In genomic region chr6:14366315-14366714, GRCh38 we compare ENCODE assay signal across 29 cellular contexts.
"Had no signal": no experiment of that assay in that cellular context is flagged by ENCODE, and none has a peak within 500 bp of the region (broad histone marks: within the 10 kb centered on the region; RNA-seq: fewer than 3 reads in every experiment).

No MANE protein-coding gene starts in this region.

- H3K4me1 Mint-ChIP-seq: neural crest cell had no signal

- H3K36me3 Mint-ChIP-seq: naive B cell; naive thymus-derived CD8-positive, alpha-beta T cell; natural killer cell treated with Interleukin-12 subunit alpha and Interleukin-12 subunit beta and Interleukin-15 and Interleukin-18, amount 100 ng/mL, for 72 hours; stimulated activated effector memory CD8-positive, alpha-beta T cell treated with anti-CD3 and anti-CD28 coated beads, Interleukin-12 subunit alpha, Interleukin-12 subunit beta, amount 100 ng/mL, for 72 hours; type B pancreatic cell had no signal

- FAIRE-seq: pancreas had no signal

- H3K4me3 ChIP-seq: pancreas, prostate gland, right lobe of liver, sigmoid colon, skin epidermis, suprapubic skin, testis, tibial artery, transverse colon, upper lobe of right lung, uterus had no signal

- H3K27me3 ChIP-seq: neutrophil, pancreas, right lobe of liver, sigmoid colon, suprapubic skin, testis, tibial artery, transverse colon, upper lobe of right lung, uterus had no signal

- H3K9me3 Mint-ChIP-seq: naive B cell; naive thymus-derived CD8-positive, alpha-beta T cell; natural killer cell treated with Interleukin-12 subunit alpha and Interleukin-12 subunit beta and Interleukin-15 and Interleukin-18, amount 100 ng/mL, for 72 hours; nephron progenitor cell; neural crest cell; stimulated activated effector memory CD8-positive, alpha-beta T cell treated with anti-CD3 and anti-CD28 coated beads, Interleukin-12 subunit alpha, Interleukin-12 subunit beta, amount 100 ng/mL, for 72 hours; stimulated activated naive B cell treated with anti-CD40 and anti-IgM and Interleukin-4, amounts not matched to agents 10 μg/mL and 1 μg/mL and 100 μg/mL, for 72 hours; stimulated activated naive CD8-positive, alpha-beta T cell treated with anti-CD3 and anti-CD28 coated beads, Interleukin-15, Interleukin-2, amounts not matched to agents 100 ng/mL and 50 ng/mL, for 24 hours; type B pancreatic cell had no signal

- H3K27me3 Mint-ChIP-seq: naive B cell; naive thymus-derived CD8-positive, alpha-beta T cell; stimulated activated naive B cell treated with anti-CD40 and anti-IgM and Interleukin-4, amounts not matched to agents 10 μg/mL and 1 μg/mL and 100 μg/mL, for 72 hours; stimulated activated naive CD8-positive, alpha-beta T cell treated with anti-CD3 and anti-CD28 coated beads, Interleukin-15, Interleukin-2, amounts not matched to agents 100 ng/mL and 50 ng/mL, for 24 hours had no signal

- H3K27ac Mint-ChIP-seq: naive thymus-derived CD8-positive, alpha-beta T cell; natural killer cell treated with Interleukin-12 subunit alpha and Interleukin-12 subunit beta and Interleukin-15 and Interleukin-18, amount 100 ng/mL, for 72 hours; nephron progenitor cell; stimulated activated effector memory CD8-positive, alpha-beta T cell treated with anti-CD3 and anti-CD28 coated beads, Interleukin-12 subunit alpha, Interleukin-12 subunit beta, amount 100 ng/mL, for 72 hours; stimulated activated naive B cell treated with anti-CD40 and anti-IgM and Interleukin-4, amounts not matched to agents 10 μg/mL and 1 μg/mL and 100 μg/mL, for 72 hours; stimulated activated naive CD8-positive, alpha-beta T cell treated with anti-CD3 and anti-CD28 coated beads, Interleukin-15, Interleukin-2, amounts not matched to agents 100 ng/mL and 50 ng/mL, for 24 hours; type B pancreatic cell had no signal

- H3K4me1 ChIP-seq: pancreas, prostate gland, suprapubic skin, testis, transverse colon, uterus had no signal

- ATAC-seq: naive thymus-derived CD8-positive, alpha-beta T cell; natural killer cell treated with Interleukin-12 subunit alpha and Interleukin-12 subunit beta and Interleukin-15 and Interleukin-18, amount 100 ng/mL, for 72 hours; pancreas; stimulated activated effector memory CD8-positive, alpha-beta T cell treated with anti-CD3 and anti-CD28 coated beads, Interleukin-12 subunit alpha, Interleukin-12 subunit beta, amount 100 ng/mL, for 72 hours; stimulated activated naive B cell treated with anti-CD40 and anti-IgM and Interleukin-4, amounts not matched to agents 10 μg/mL and 1 μg/mL and 100 μg/mL, for 72 hours; upper lobe of right lung had no signal

- H3K4me3 Mint-ChIP-seq: naive B cell; naive thymus-derived CD8-positive, alpha-beta T cell; natural killer cell treated with Interleukin-12 subunit alpha and Interleukin-12 subunit beta and Interleukin-15 and Interleukin-18, amount 100 ng/mL, for 72 hours; nephron progenitor cell; neural crest cell; stimulated activated effector memory CD8-positive, alpha-beta T cell treated with anti-CD3 and anti-CD28 coated beads, Interleukin-12 subunit alpha, Interleukin-12 subunit beta, amount 100 ng/mL, for 72 hours; stimulated activated naive B cell treated with anti-CD40 and anti-IgM and Interleukin-4, amounts not matched to agents 10 μg/mL and 1 μg/mL and 100 μg/mL, for 72 hours; stimulated activated naive CD8-positive, alpha-beta T cell treated with anti-CD3 and anti-CD28 coated beads, Interleukin-15, Interleukin-2, amounts not matched to agents 100 ng/mL and 50 ng/mL, for 24 hours; type B pancreatic cell had no signal

- DNase-seq: naive B cell; naive thymus-derived CD8-positive, alpha-beta T cell; nephron progenitor cell; nucleus accumbens; pancreas; right cardiac atrium; sigmoid colon; stimulated activated CD4-positive, alpha-beta T cell treated with anti-CD3 and anti-CD28 coated beads, Interleukin-15, amount 100 ng/mL, for 24 hours; stimulated activated CD4-positive, alpha-beta T cell treated with anti-CD3 and anti-CD28 coated beads, Interleukin-2, amount 100 ng/mL, for 24 hours; stimulated activated CD4-positive, alpha-beta T cell treated with anti-CD3 and anti-CD28 coated beads, Interleukin-2, amount 100 ng/mL, for 48 hours; stimulated activated CD4-positive, alpha-beta T cell treated with anti-CD3 and anti-CD28 coated beads, Interleukin-4, amount 100 ng/mL, for 24 hours; stimulated activated naive B cell treated with anti-CD40 and anti-IgM and Interleukin-4, amounts not matched to agents 10 μg/mL and 1 μg/mL and 100 μg/mL, for 72 hours; stimulated activated naive CD4-positive, alpha-beta T cell treated with Interleukin-2 at 50 U/mL for 16 hours; substantia nigra; testis; tibial artery; transverse colon; upper lobe of right lung had no signal

- H3K27ac ChIP-seq: neutrophil, pancreas, prostate gland, right lobe of liver, sigmoid colon, skin epidermis, suprapubic skin, tibial artery, transverse colon, upper lobe of right lung, uterus had no signal

- H3K9me3 ChIP-seq: neutrophil, pancreas, prostate gland, right lobe of liver, sigmoid colon, suprapubic skin, testis, tibial artery, transverse colon, upper lobe of right lung, uterus had no signal

- H3K36me3 ChIP-seq: neutrophil, pancreas, prostate gland, right lobe of liver, sigmoid colon, suprapubic skin, tibial artery, transverse colon, upper lobe of right lung, uterus had no signal
